Comparison of ENCODE assay signal across 9 cellular contexts in the genomic region with DNA sequence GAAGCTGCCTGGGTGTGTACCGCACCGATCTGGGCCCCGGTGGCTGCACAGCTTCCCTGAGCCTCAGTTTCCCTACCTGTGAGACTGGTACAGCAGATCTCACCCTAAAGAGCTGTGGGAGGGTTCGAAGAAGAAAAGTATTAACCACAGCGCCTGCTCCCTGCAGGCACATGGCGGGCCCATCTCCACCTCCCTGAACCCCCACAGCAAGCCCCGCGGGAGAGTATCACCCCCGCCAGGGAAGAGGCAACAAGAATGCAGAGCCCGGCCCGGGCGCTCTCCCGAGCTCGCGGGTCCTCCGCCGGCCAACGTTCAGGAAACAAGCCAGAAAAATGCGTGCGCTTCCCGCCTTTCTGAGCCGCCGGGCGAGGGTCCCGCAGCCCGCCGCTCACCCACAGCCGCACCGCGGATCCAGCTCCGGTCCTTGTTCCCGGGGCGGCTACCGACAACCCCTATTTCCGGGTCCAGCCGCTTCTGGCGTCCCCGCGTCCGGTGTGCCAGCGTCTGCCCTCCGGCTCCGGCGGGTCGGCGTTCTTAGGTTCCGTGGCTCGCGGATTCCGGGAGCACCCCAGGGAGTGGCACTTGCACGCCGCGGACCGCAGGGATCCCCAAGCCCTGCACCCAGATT. TPM values are rescaled to one million over a fixed set of nuclear protein-coding genes. Genes with fewer than 3 reads are reported as not detected.
A peak's percentile ranks its signal among the peaks of the same experiment; 100 is the strongest.
DNase-seq lines count a peak whose midpoint lies in the region; ATAC-seq, FAIRE-seq and TF ChIP-seq lines count a peak whose summit lies in the region.
"Had no signal": no experiment of that assay in that cellular context is flagged by ENCODE, and none has a peak within 500 bp of the region (broad histone marks: within the 10 kb centered on the region; RNA-seq: fewer than 3 reads in every experiment).

A gene with protein sequence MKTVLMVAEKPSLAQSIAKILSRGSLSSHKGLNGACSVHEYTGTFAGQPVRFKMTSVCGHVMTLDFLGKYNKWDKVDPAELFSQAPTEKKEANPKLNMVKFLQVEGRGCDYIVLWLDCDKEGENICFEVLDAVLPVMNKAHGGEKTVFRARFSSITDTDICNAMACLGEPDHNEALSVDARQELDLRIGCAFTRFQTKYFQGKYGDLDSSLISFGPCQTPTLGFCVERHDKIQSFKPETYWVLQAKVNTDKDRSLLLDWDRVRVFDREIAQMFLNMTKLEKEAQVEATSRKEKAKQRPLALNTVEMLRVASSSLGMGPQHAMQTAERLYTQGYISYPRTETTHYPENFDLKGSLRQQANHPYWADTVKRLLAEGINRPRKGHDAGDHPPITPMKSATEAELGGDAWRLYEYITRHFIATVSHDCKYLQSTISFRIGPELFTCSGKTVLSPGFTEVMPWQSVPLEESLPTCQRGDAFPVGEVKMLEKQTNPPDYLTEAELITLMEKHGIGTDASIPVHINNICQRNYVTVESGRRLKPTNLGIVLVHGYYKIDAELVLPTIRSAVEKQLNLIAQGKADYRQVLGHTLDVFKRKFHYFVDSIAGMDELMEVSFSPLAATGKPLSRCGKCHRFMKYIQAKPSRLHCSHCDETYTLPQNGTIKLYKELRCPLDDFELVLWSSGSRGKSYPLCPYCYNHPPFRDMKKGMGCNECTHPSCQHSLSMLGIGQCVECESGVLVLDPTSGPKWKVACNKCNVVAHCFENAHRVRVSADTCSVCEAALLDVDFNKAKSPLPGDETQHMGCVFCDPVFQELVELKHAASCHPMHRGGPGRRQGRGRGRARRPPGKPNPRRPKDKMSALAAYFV (minus strand): TSS at position 450 of the 628 bp plus-strand sequence. CDS start 7,078 bp downstream, outside the sequence.

- H3K4me1 Mint-ChIP-seq in naive B cell, result peaks cover 36 to 48% (median 45%) of the 10 kb centered on the region in 3 donors

- ATAC-seq in naive B cell (ENCODE audit: low read depth in 2 of 2), result peak; percentile 87 to 96

- no peaks in the 10 kb centered on the region for H3K27me3 Mint-ChIP-seq in naive B cell

- no peak for FAIRE-seq in RCC 7860 (lab: Jason Lieb, UNC)
- FAIRE-seq: G401.6 had no signal

- peak within 1 kb of the TSS; percentile 63 to 91 (median 86) for H3K27ac Mint-ChIP-seq in naive B cell

- no peaks in the 10 kb centered on the region for H3K9me3 Mint-ChIP-seq in naive B cell

- DNase-seq in NK-92 treated with Interleukin-12 subunit alpha and Interleukin-12 subunit beta, amount 100 ng/mL, for 24 hours (lab: John Stamatoyannopoulos, UW), result peak; percentile 47
- DNase-seq in NK-92 (lab: John Stamatoyannopoulos, UW; ENCODE audit: unreplicated experiment) (no peak), RCC 7860 (ENCODE audit: low spot score) (peak; percentile 62), activated T-helper 1 cell treated with Interleukin-2 at 50 U/mL for 16 hours (ENCODE audit: low read depth) (peak; percentile 72), fibroblast of gingiva (ENCODE audit: low read depth) (peak; percentile 75), naive B cell (peak; percentile 69)
- peak; percentile 61 to 71 for DNase-seq in stimulated activated CD8-positive, alpha-beta memory T cell treated with anti-CD3 and anti-CD28 coated beads, Interleukin-7, amount 100 ng/mL, for 48 hours (ENCODE audit: extremely low read depth in 1 of 2, low read depth in 1 of 2)

- peak within 1 kb of the TSS; percentile 88 to 94 (median 92) for H3K4me3 Mint-ChIP-seq in naive B cell

- peaks cover 0 to 13% of the 10 kb centered on the region in 2 donors for H3K36me3 Mint-ChIP-seq in naive B cell

- peak; percentile 42; the same call in 1 of the 2 replicates for TF ChIP-seq EP300 in Ishikawa (IDR thresholded peaks at IDR 0.05; ENCODE audit: borderline replicate concordance)

- no peak for TF ChIP-seq RAD21 in Ishikawa (IDR thresholded peaks at IDR 0.05; ENCODE audit: low read depth)

TF ChIP-seq in Ishikawa, 13 proteins besides CTCF, POLR2A, EP300 and RAD21:
- no peak for TF ChIP-seq ZBTB7A (IDR thresholded peaks at IDR 0.05; ENCODE audit: low read depth)
- TF ChIP-seq TAF1 (IDR thresholded peaks at IDR 0.05; ENCODE audit: low read depth), result peak; percentile 97
- peak; percentile 28; the same call in 1 of the 2 replicates for TF ChIP-seq FOXM1 (IDR thresholded peaks at IDR 0.05; ENCODE audit: borderline replicate concordance, low read depth)
- TF ChIP-seq, protein P1, sequence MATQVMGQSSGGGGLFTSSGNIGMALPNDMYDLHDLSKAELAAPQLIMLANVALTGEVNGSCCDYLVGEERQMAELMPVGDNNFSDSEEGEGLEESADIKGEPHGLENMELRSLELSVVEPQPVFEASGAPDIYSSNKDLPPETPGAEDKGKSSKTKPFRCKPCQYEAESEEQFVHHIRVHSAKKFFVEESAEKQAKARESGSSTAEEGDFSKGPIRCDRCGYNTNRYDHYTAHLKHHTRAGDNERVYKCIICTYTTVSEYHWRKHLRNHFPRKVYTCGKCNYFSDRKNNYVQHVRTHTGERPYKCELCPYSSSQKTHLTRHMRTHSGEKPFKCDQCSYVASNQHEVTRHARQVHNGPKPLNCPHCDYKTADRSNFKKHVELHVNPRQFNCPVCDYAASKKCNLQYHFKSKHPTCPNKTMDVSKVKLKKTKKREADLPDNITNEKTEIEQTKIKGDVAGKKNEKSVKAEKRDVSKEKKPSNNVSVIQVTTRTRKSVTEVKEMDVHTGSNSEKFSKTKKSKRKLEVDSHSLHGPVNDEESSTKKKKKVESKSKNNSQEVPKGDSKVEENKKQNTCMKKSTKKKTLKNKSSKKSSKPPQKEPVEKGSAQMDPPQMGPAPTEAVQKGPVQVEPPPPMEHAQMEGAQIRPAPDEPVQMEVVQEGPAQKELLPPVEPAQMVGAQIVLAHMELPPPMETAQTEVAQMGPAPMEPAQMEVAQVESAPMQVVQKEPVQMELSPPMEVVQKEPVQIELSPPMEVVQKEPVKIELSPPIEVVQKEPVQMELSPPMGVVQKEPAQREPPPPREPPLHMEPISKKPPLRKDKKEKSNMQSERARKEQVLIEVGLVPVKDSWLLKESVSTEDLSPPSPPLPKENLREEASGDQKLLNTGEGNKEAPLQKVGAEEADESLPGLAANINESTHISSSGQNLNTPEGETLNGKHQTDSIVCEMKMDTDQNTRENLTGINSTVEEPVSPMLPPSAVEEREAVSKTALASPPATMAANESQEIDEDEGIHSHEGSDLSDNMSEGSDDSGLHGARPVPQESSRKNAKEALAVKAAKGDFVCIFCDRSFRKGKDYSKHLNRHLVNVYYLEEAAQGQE (IDR thresholded peaks at IDR 0.05; ENCODE audit: low read depth), result no peak
- TF ChIP-seq, protein P2, sequence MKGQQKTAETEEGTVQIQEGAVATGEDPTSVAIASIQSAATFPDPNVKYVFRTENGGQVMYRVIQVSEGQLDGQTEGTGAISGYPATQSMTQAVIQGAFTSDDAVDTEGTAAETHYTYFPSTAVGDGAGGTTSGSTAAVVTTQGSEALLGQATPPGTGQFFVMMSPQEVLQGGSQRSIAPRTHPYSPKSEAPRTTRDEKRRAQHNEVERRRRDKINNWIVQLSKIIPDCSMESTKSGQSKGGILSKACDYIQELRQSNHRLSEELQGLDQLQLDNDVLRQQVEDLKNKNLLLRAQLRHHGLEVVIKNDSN (IDR thresholded peaks at IDR 0.05), result peak; percentile 75
- TF ChIP-seq TEAD4 (IDR thresholded peaks at IDR 0.05), result peak; percentile 76
- peak; percentile 61 for TF ChIP-seq NFIC (IDR thresholded peaks at IDR 0.05)
- TF ChIP-seq, protein P3, sequence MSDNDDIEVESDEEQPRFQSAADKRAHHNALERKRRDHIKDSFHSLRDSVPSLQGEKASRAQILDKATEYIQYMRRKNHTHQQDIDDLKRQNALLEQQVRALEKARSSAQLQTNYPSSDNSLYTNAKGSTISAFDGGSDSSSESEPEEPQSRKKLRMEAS (IDR thresholded peaks at IDR 0.05), result peak; percentile 79
- peak; percentile 86 for TF ChIP-seq TCF12 (IDR thresholded peaks at IDR 0.05; ENCODE audit: low read depth)
- no peak for TF ChIP-seq EGR1 (IDR thresholded peaks at IDR 0.05)
- TF ChIP-seq YY1 (IDR thresholded peaks at IDR 0.05; ENCODE audit: low read depth), result peak; percentile 80
- peak; percentile 44; the same call in 1 of the 2 replicates for TF ChIP-seq CEBPB (IDR thresholded peaks at IDR 0.05)
TF ChIP-seq in Ishikawa: peak in this region for 9.

RNA-seq across cellular contexts. Expression of the gene that starts here (rescaled TPM):
- 10 to 100 TPM; 10.4 to 27.8 (median 15.9) TPM for polyA plus RNA-seq in naive B cell (ENCODE audit: low read depth in 6 of 6)
